Comparison of ENCODE assay signal across 16 cellular contexts in genomic region chr6:139623382-139623781, GRCh38.
A peak's percentile ranks its signal among the peaks of the same experiment; 100 is the strongest.
DNase-seq lines count a peak whose midpoint lies in the region; ATAC-seq, FAIRE-seq and TF ChIP-seq lines count a peak whose summit lies in the region.
"Had no signal": no experiment of that assay in that cellular context is flagged by ENCODE, and none has a peak within 500 bp of the region (broad histone marks: within the 10 kb centered on the region; RNA-seq: fewer than 3 reads in every experiment).

No MANE protein-coding gene starts in this region.

- H3K9me1 ChIP-seq in K562 (ENCODE audit: control insufficient read depth, insufficient read depth, low read length), result no peaks in the 10 kb centered on the region

- H3K27ac ChIP-seq in K562 (ENCODE audit: extremely low read depth, low read depth, low read length), result no peak overlapping the region
- H3K27ac ChIP-seq: BLaER1 treated with 17β-estradiol and CSF1 and Interleukin-3, amounts not matched to agents 10 nM and 100 nM; GM23248 had no signal

- H3K9me3 ChIP-seq in K562 (replicated peaks; ENCODE audit: control insufficient read depth, insufficient read depth, low read depth, low read length), result 0 out of 2 replicates have a peak, but pooled peaks cover 4% of the 10 kb centered on the region
- H3K9me3 ChIP-seq: BLaER1 treated with 17β-estradiol and CSF1 and Interleukin-3, amounts not matched to agents 10 nM and 100 nM had no signal

- TF ChIP-seq POLR2A in NB4 (IDR thresholded peaks at IDR 0.05; ENCODE audit: extremely low read depth, insufficient read length) (no peak), K562 (conservative IDR thresholded peaks at IDR 0.05) (no peak)

- no peak for TF ChIP-seq EP300 in K562 (IDR thresholded peaks at IDR 0.05; ENCODE audit: low read length)

- H2AFZ ChIP-seq in K562 (ENCODE audit: low read depth, low read length), result peak overlapping the region; percentile 67
- H2AFZ ChIP-seq: GM23248 had no signal

- in situ Hi-C loops in K562 (cut with MboI), result no loop called here

- TF ChIP-seq RAD21 in K562 (CRISPR knock-in tag; conservative IDR thresholded peaks at IDR 0.05 in 1 of 2, IDR thresholded peaks at IDR 0.05 in 1 of 2), result no peak

- no peaks in the 10 kb centered on the region for H3K27me3 ChIP-seq in K562 (ENCODE audit: control insufficient read depth in 2 of 2, insufficient read depth in 2 of 2, low read length in 2 of 2)
- H3K27me3 ChIP-seq: BLaER1 treated with 17β-estradiol and CSF1 and Interleukin-3, amounts not matched to agents 10 nM and 100 nM had no signal

- no peaks in the 10 kb centered on the region for H4K20me1 ChIP-seq in K562 (replicated peaks; ENCODE audit: control insufficient read depth, insufficient read depth, low read length)
- H4K20me1 ChIP-seq: BLaER1 treated with 17β-estradiol and CSF1 and Interleukin-3, amounts not matched to agents 10 nM and 100 nM had no signal

- intact Hi-C loops in K562 (cut with micrococcal nuclease), result no loop called here

- no peak overlapping the region for H3K9ac ChIP-seq in K562 (ENCODE audit: insufficient read depth in 1 of 2, low read depth in 2 of 2, low read length in 2 of 2)
- H3K9ac ChIP-seq: BLaER1 treated with 17β-estradiol and CSF1 and Interleukin-3, amounts not matched to agents 10 nM and 100 nM; GM23248 had no signal

- TF ChIP-seq CTCF in NB4 (IDR thresholded peaks at IDR 0.05; ENCODE audit: low read depth, low read length), result no peak
- no peak for TF ChIP-seq CTCF in K562 (IDR thresholded peaks at IDR 0.05 in 2 of 3, conservative IDR thresholded peaks at IDR 0.05 in 1 of 3; ENCODE audit: insufficient read depth in 2 of 3, low read depth in 1 of 3, low read length in 3 of 3)

- peaks cover 8 to 48% of the 10 kb centered on the region in 2 experiments; a peak in 4 of 5 replicates for H3K4me1 ChIP-seq in K562 (replicated peaks in 1 of 2; ENCODE audit: control insufficient read depth in 2 of 2, insufficient read depth in 2 of 2, low read length in 2 of 2)

- no peaks in the 10 kb centered on the region for H3K36me3 ChIP-seq in K562 (ENCODE audit: control insufficient read depth, insufficient read depth, low read length)
- H3K36me3 ChIP-seq: BLaER1 treated with 17β-estradiol and CSF1 and Interleukin-3, amounts not matched to agents 10 nM and 100 nM had no signal

- POLR2A ChIA-PET in K562 (lab: Yijun Ruan, JAX), result interaction anchor here (1.5 kb wide), 2 partner anchors 12 to 249 kb away, joined by 5 read pairs; partner anchors contain the start of gene CITED2

- FAIRE-seq in K562 (lab: Jason Lieb, UNC), result no peak
- FAIRE-seq: H54 had no signal

- BruUV-seq in K562 (replicated peaks; lab: Mats Ljungman, UMichigan), result no TSS peak

- peak; percentile 64 for DNase-seq in NB4 (ENCODE audit: low read depth)
- DNase-seq in K562 (ENCODE audit: extremely low read depth in 1 of 4, low spot score in 3 of 4), result no peak
- peak; percentile 18 for DNase-seq in left kidney (ENCODE audit: low read depth, low spot score)
- no peak for DNase-seq in KG1 (lab: John Stamatoyannopoulos, UW)
- DNase-seq in mesenteric fat pad (ENCODE audit: low spot score), result no peak
- DNase-seq: Calu3; CD8-positive, alpha-beta T cell; DMS79 treated with DMSO at 0.1 percent for 48 hours; GF-D8; GM23248; HCEC 1CT; HFFc6 had no signal

- no peaks in the 10 kb centered on the region for H3K79me2 ChIP-seq in K562 (ENCODE audit: control insufficient read depth, insufficient read depth, low read length)

- CTCF ChIA-PET in K562 (lab: Yijun Ruan, JAX; ENCODE audit: low intra/inter-chr PET ratio), result no interaction called here

- 0 out of 3 replicates have a peak, but pooled peaks have one; percentile 5 for ATAC-seq in K562
- no peak for ATAC-seq in HG03175 (IDR thresholded peaks at IDR 0.05; ENCODE audit: unreplicated experiment)
- ATAC-seq in HG03025 (IDR thresholded peaks at IDR 0.05; ENCODE audit: low FRiP score, unreplicated experiment), result no peak
- ATAC-seq: CD8-positive, alpha-beta T cell had no signal

- no peak overlapping the region for H3K4me2 ChIP-seq in K562 (ENCODE audit: insufficient read depth, low read length)
- H3K4me2 ChIP-seq: BLaER1 treated with 17β-estradiol and CSF1 and Interleukin-3, amounts not matched to agents 10 nM and 100 nM had no signal

- no peak overlapping the region for H3K4me3 ChIP-seq in NB4 (ENCODE audit: low read depth, low read length)
- no peak overlapping the region for H3K4me3 ChIP-seq in K562
- H3K4me3 ChIP-seq: BLaER1 treated with 17β-estradiol and CSF1 and Interleukin-3, amounts not matched to agents 10 nM and 100 nM; GM23248 had no signal

- WGBS in K562 (ENCODE audit: insufficient coverage, low coverage, missing lambda C conversion rate), result 22% methylated on average over 4 of the region's 4 CpGs

TF ChIP-seq in K562, 482 proteins besides CTCF, POLR2A, EP300 and RAD21:
- peak; percentile 37; the same call in 1 of the 2 replicates for TF ChIP-seq NFE2 (IDR thresholded peaks at IDR 0.05; ENCODE audit: low read depth)
- TF ChIP-seq ZNF592 (IDR thresholded peaks at IDR 0.05), result 0 out of 2 replicates have a peak, but pooled peaks have one; percentile 20
- no peak for TF ChIP-seq SMARCA5 (IDR thresholded peaks at IDR 0.05)
TF ChIP-seq in K562: peak in this region for 2.

Comparison
In these comparisons a context has a peak if more than half of its experiments do, and no peak if none do; other contexts are left out.
1. DNase-seq: peak in NB4 (single experiment) and left kidney (single experiment); none in K562 (0 of 4), KG1 (single experiment) and mesenteric fat pad (single experiment).